21 cellular contexts compared by ENCODE assay signal in the genomic region with DNA sequence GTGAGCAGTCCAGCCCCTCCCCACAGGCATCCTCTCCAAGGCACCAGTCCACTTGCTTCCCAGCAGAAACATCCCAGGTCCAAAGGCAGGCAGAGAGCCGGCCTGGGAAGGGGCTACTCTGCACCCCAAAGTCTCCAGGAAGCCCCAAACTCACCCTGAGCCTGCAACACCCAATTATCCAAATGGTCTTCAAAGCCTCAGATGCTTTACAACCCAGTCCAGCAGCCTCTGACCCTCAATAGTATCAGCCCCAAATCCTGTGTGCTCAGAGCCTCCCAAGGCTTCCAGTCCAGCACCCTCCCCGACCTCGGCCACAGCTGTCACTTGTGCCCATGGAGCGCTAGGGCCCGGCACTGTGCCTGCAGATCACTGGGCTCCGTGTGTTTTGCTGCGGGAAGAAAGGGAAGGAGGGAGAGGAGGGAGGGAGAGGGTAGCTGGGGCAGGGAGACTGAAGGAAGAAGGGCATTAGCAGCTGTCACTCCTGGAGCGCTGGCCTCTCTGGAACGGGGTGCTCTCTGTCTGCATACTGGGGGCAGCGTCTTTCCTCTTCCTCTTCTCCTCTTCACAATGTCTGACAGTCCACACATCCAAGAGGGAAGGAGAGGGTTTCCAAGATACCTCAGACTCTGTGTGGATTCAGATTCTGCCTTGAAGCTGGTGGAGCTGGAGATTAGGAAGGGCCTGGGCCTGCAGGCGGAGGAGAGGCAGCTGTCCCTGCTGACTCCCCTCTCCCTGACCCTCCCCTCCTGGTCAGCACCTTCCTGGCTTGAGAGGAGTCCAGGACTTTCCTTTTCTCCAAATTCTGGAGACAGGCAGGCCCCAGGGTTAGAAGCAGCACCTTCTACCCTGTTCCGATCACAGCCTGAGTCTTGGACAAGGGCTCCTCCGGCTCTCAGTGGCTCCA. TPM values are rescaled to one million over a fixed set of nuclear protein-coding genes. Genes with fewer than 3 reads are reported as not detected.
"Had no signal": no experiment of that assay in that cellular context is flagged by ENCODE, and none has a peak within 500 bp of the region (broad histone marks: within the 10 kb centered on the region; RNA-seq: fewer than 3 reads in every experiment).

No MANE protein-coding gene starts in this region.

- H3K27me3 ChIP-seq: brain microvascular endothelial cell, esophagus muscularis mucosa, pancreas, tibial artery had no signal

- H3K9me3 ChIP-seq: esophagus muscularis mucosa, pancreas, tibial artery had no signal

- ATAC-seq: activated CD4-positive, CD25-positive, alpha-beta regulatory T cell treated with anti-CD3 and anti-CD28 coated beads, Interleukin-2, amount 50 U/mL, for 24 hours; activated naive CD4-positive, alpha-beta T cell treated with anti-CD3 and anti-CD28 coated beads, Interleukin-2, amount 50 U/mL, for 72 hours; left lobe of liver; pancreas; stimulated activated effector memory CD8-positive, alpha-beta T cell treated with anti-CD3 and anti-CD28 coated beads, Interleukin-12 subunit alpha, Interleukin-12 subunit beta, amount 100 ng/mL, for 72 hours had no signal

- H3K27ac ChIP-seq: brain microvascular endothelial cell, dorsolateral prefrontal cortex, esophagus muscularis mucosa, pancreas, tibial artery had no signal

- H3K36me3 ChIP-seq: brain microvascular endothelial cell, esophagus muscularis mucosa, pancreas, tibial artery had no signal

- FAIRE-seq: endometrium, pancreas, small intestine, TTC549 had no signal

- H3K4me1 ChIP-seq: esophagus muscularis mucosa, pancreas had no signal

- DNase-seq: activated T-cell treated with anti-CD3 and anti-CD28 coated beads, Interleukin-2, amount 50 U/mL, for 1 hour; amygdala; brain microvascular endothelial cell; cerebellar nuclear complex; islet precursor cell; mammary epithelial cell; pancreas; small intestine; T-helper 2 cell had no signal

- H3K4me3 ChIP-seq: dorsolateral prefrontal cortex, esophagus muscularis mucosa, pancreas, tibial artery had no signal

RNA-seq across cellular contexts. Expression of a gene that starts 13.2 kb away (rescaled TPM):
- total RNA-seq: activated naive CD4-positive, alpha-beta T cell treated with anti-CD3 and anti-CD28 coated beads, Interleukin-2, amount 50 U/mL, for 72 hours; dorsolateral prefrontal cortex; esophagus muscularis mucosa; fibroblast of villous mesenchyme; left lobe of liver; mammary epithelial cell; mucosa of gallbladder; pancreas had no signal
- polyA plus RNA-seq: neural cell, pancreas, small intestine had no signal

RNA-seq across cellular contexts. Expression of a gene that starts 38.6 kb away (rescaled TPM):
- total RNA-seq: activated naive CD4-positive, alpha-beta T cell treated with anti-CD3 and anti-CD28 coated beads, Interleukin-2, amount 50 U/mL, for 72 hours; esophagus muscularis mucosa; fibroblast of villous mesenchyme; left lobe of liver; mucosa of gallbladder; pancreas had no signal
- polyA plus RNA-seq: neural cell had no signal
